Comparison of ENCODE assay signal across 14 cellular contexts in the genomic region with DNA sequence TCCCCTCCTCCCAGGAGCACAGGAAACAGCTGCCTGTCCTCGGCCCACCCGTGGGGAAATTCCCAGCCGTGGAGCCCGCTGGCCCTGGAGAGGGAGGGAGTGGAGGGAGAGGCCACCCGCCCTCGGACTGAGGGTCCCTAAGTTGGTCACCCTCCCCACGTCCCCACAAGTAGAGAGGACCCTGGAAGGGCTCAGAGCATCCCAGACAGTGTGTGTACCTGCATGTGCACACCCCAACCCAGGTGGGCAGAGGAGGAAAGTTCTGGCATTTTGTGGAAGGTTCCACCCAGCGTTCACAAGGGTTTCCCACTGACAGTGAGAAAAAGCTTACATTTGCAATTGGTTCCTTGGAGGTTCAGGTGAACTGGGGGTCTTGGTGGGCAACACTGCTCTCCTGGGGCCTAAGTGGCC. TPM values are rescaled to one million over a fixed set of nuclear protein-coding genes. Genes with fewer than 3 reads are reported as not detected.
DNase-seq lines count a peak whose midpoint lies in the region; ATAC-seq and TF ChIP-seq lines count a peak whose summit lies in the region.
"Had no signal": no experiment of that assay in that cellular context is flagged by ENCODE, and none has a peak within 500 bp of the region (broad histone marks: within the 10 kb centered on the region; RNA-seq: fewer than 3 reads in every experiment).

No MANE protein-coding gene starts in this region.

- H3K4me1 Mint-ChIP-seq in stimulated activated effector memory CD8-positive, alpha-beta T cell treated with anti-CD3 and anti-CD28 coated beads, Interleukin-12 subunit alpha, Interleukin-12 subunit beta, amount 100 ng/mL, for 72 hours, result peaks cover 46% of the 10 kb centered on the region
- peaks cover 2% of the 10 kb centered on the region for H3K4me1 Mint-ChIP-seq in CD14-positive monocyte

- ATAC-seq in heart right ventricle (peak in 2 of 8 donors; percentile 16 to 32), Right ventricle myocardium inferior (no peak), foreskin keratinocyte (no peak)
- ATAC-seq in stimulated activated effector memory CD8-positive, alpha-beta T cell treated with anti-CD3 and anti-CD28 coated beads, Interleukin-12 subunit alpha, Interleukin-12 subunit beta, amount 100 ng/mL, for 72 hours, result no peak
- ATAC-seq: body of pancreas had no signal

- peaks cover 14 to 35% (median 29%) of the 10 kb centered on the region in 3 donors for H3K27me3 Mint-ChIP-seq in CD14-positive monocyte (ENCODE audit: low read depth in 3 of 3)

- no peaks in the 10 kb centered on the region for H3K9me3 Mint-ChIP-seq in stimulated activated effector memory CD8-positive, alpha-beta T cell treated with anti-CD3 and anti-CD28 coated beads, Interleukin-12 subunit alpha, Interleukin-12 subunit beta, amount 100 ng/mL, for 72 hours
- H3K9me3 Mint-ChIP-seq in CD14-positive monocyte, result no peaks in the 10 kb centered on the region

- no peaks in the 10 kb centered on the region for H3K9me3 ChIP-seq in heart right ventricle
- H3K9me3 ChIP-seq: body of pancreas, uterus had no signal

- POLR2A ChIA-PET in RWPE1 (lab: Yijun Ruan, JAX; ENCODE audit: low non-redundant PET), result no interaction called here

- WGBS in heart right ventricle, 2 donors, result 36 to 40% methylated on average over 8 of the region's 8 CpGs

- H3K27ac Mint-ChIP-seq in stimulated activated effector memory CD8-positive, alpha-beta T cell treated with anti-CD3 and anti-CD28 coated beads, Interleukin-12 subunit alpha, Interleukin-12 subunit beta, amount 100 ng/mL, for 72 hours, result peak overlapping the region; percentile 96
- H3K27ac Mint-ChIP-seq in CD14-positive monocyte, result peak overlapping the region in 1 of 7 donors; percentile 75

- H3K27me3 ChIP-seq in heart right ventricle (peaks cover 0 to 18% (median 0%) of the 10 kb centered on the region in 7 donors), foreskin keratinocyte (no peaks in the 10 kb centered on the region)
- H3K27me3 ChIP-seq: body of pancreas, uterus had no signal

- peak overlapping the region; percentile 93 for H3K4me3 Mint-ChIP-seq in stimulated activated effector memory CD8-positive, alpha-beta T cell treated with anti-CD3 and anti-CD28 coated beads, Interleukin-12 subunit alpha, Interleukin-12 subunit beta, amount 100 ng/mL, for 72 hours
- no peak overlapping the region for H3K4me3 Mint-ChIP-seq in CD14-positive monocyte

- DNase-seq in heart right ventricle (no peak), Right ventricle myocardium inferior (ENCODE audit: missing footprints) (no peak), RWPE1 (ENCODE audit: low spot score) (no peak), choroid plexus epithelial cell (ENCODE audit: low read depth) (peak; percentile 22), foreskin melanocyte (no peak), foreskin keratinocyte (no peak), CD14-positive monocyte (ENCODE audit: low spot score) (no peak)
- no peak for DNase-seq in stimulated activated effector memory CD8-positive, alpha-beta T cell treated with anti-CD3 and anti-CD28 coated beads, Interleukin-12 subunit alpha, Interleukin-12 subunit beta, amount 100 ng/mL, for 72 hours (ENCODE audit: low spot score in 2 of 2)
- DNase-seq: body of pancreas, DMS153, NCI-H187, NCI-H524 treated with DMSO at 0.1 percent for 48 hours, uterus had no signal

- intact Hi-C loops in heart right ventricle (cut with DNase I) (no loop called here), Right ventricle myocardium inferior (cut with DNase I) (no loop called here), CD14-positive monocyte (cut with micrococcal nuclease) (no loop called here)

- peaks cover 97% of the 10 kb centered on the region for H3K36me3 Mint-ChIP-seq in stimulated activated effector memory CD8-positive, alpha-beta T cell treated with anti-CD3 and anti-CD28 coated beads, Interleukin-12 subunit alpha, Interleukin-12 subunit beta, amount 100 ng/mL, for 72 hours
- peaks cover 29 to 37% of the 10 kb centered on the region in 2 donors for H3K36me3 Mint-ChIP-seq in CD14-positive monocyte

- H3K27ac ChIP-seq in heart right ventricle, result peak overlapping the region in 6 of 10 donors; percentile 47 to 87 (median 78)
- H3K27ac ChIP-seq in RWPE1, result peak overlapping the region; percentile 75
- no peak overlapping the region for H3K27ac ChIP-seq in foreskin keratinocyte
- H3K27ac ChIP-seq: body of pancreas, uterus had no signal

- TF ChIP-seq CTCF in heart right ventricle (IDR thresholded peaks at IDR 0.05), result no peak
- no peak for TF ChIP-seq CTCF in RWPE1 (conservative IDR thresholded peaks at IDR 0.05; ENCODE audit: low read depth)
- TF ChIP-seq CTCF in choroid plexus epithelial cell (conservative IDR thresholded peaks at IDR 0.05; ENCODE audit: low read depth, low read length), result no peak
- no peak for TF ChIP-seq CTCF in foreskin keratinocyte (conservative IDR thresholded peaks at IDR 0.05)
- TF ChIP-seq CTCF in CD14-positive monocyte (IDR thresholded peaks at IDR 0.05), result no peak

- CTCF ChIA-PET in RWPE1 (lab: Yijun Ruan, JAX), result interaction anchor here (0.5 to 1.4 kb wide), 3 partner anchors 16 to 230 kb away, joined by 3 to 4 read pairs (median 3); no protein-coding TSS in a partner anchor

- H3K4me1 ChIP-seq in heart right ventricle, result peaks cover 2 to 65% (median 37%) of the 10 kb centered on the region in 9 donors
- no peaks in the 10 kb centered on the region for H3K4me1 ChIP-seq in foreskin keratinocyte
- H3K4me1 ChIP-seq: body of pancreas had no signal

- peaks cover 0 to 50% (median 19%) of the 10 kb centered on the region in 9 donors for H3K36me3 ChIP-seq in heart right ventricle
- H3K36me3 ChIP-seq: uterus had no signal

- H3K4me3 ChIP-seq in heart right ventricle (no peak overlapping the region), choroid plexus epithelial cell (ENCODE audit: low read depth, low read length) (no peak overlapping the region)
- H3K4me3 ChIP-seq: body of pancreas, uterus had no signal

RNA-seq across cellular contexts. Expression of gene TNFRSF4, which starts 1.3 kb away (rescaled TPM):
- total RNA-seq in heart right ventricle (10 to 100 TPM in 1 of 10 donors, 1 to 10 TPM in 7, under 1 TPM in 2; 0.52 to 24.8 (median 5.0) TPM), Right ventricle myocardium inferior (1.4 TPM), foreskin keratinocyte (not detected in 2 replicates)
- polyA plus RNA-seq in heart right ventricle (1 to 10 TPM; 3.8 to 9.8 TPM), foreskin keratinocyte (not detected in 2 replicates), CD14-positive monocyte (not detected)

RNA-seq across cellular contexts. Expression of gene TNFRSF18, which starts 8.9 kb away (rescaled TPM):
- 1 to 10 TPM in 1 of 10 donors, under 1 TPM in 2, not detected in 7; 0.28 to 1.7 (median 0.49) TPM for total RNA-seq in heart right ventricle
- under 1 TPM in 1 of 2 donors, not detected in 1; 0.26 TPM for polyA plus RNA-seq in heart right ventricle
- total RNA-seq in Right ventricle myocardium inferior, result not detected
- 0.65 and 0.85 TPM in 2 replicates for total RNA-seq in foreskin keratinocyte
- polyA plus RNA-seq in foreskin keratinocyte, result 0.82 and 1.3 TPM in 2 replicates
- not detected for polyA plus RNA-seq in CD14-positive monocyte
- total RNA-seq: body of pancreas, pulmonary artery endothelial cell had no signal

RNA-seq across cellular contexts. Expression of gene SDF4, which starts 16.5 kb away (rescaled TPM):
- 100 to 1,000 TPM in 9 of 10 donors, 10 to 100 TPM in 1; 95.6 to 174 (median 123) TPM for total RNA-seq in heart right ventricle
- 100 to 1,000 TPM; 107 to 184 TPM for polyA plus RNA-seq in heart right ventricle
- total RNA-seq in Right ventricle myocardium inferior, result 125 TPM
- total RNA-seq in foreskin keratinocyte, result 81.9 and 92.3 TPM in 2 replicates
- polyA plus RNA-seq in foreskin keratinocyte, result 106 and 112 TPM in 2 replicates
- 10 to 100 TPM; 81.7 to 89.0 TPM for polyA plus RNA-seq in CD14-positive monocyte

RNA-seq across cellular contexts. Expression of gene B3GALT6, which starts 16.8 kb away (rescaled TPM):
- total RNA-seq in heart right ventricle, result 10 to 100 TPM in 4 of 10 donors, 1 to 10 TPM in 6; 7.3 to 13.5 (median 9.1) TPM
- polyA plus RNA-seq in heart right ventricle, result 10 to 100 TPM in 1 of 2 donors, 1 to 10 TPM in 1; 7.7 to 16.2 TPM
- total RNA-seq in Right ventricle myocardium inferior, result 8.3 TPM
- 12.2 and 12.7 TPM in 2 replicates for total RNA-seq in foreskin keratinocyte
- 13.1 and 13.6 TPM in 2 replicates for polyA plus RNA-seq in foreskin keratinocyte
- 1 to 10 TPM; 1.9 to 8.8 TPM for polyA plus RNA-seq in CD14-positive monocyte

RNA-seq across cellular contexts. Expression of gene C1QTNF12, which starts 31.3 kb away (rescaled TPM):
- 1 to 10 TPM in 4 of 10 donors, under 1 TPM in 5, not detected in 1; 0.42 to 1.9 (median 0.90) TPM for total RNA-seq in heart right ventricle
- polyA plus RNA-seq in heart right ventricle, result 1 to 10 TPM; 1.6 to 2.3 TPM
- total RNA-seq in Right ventricle myocardium inferior, result 0.57 TPM
- 0.53 and 1.0 TPM in 2 replicates for total RNA-seq in foreskin keratinocyte
- 0.75 and 1.1 TPM in 2 replicates for polyA plus RNA-seq in foreskin keratinocyte
- not detected for polyA plus RNA-seq in CD14-positive monocyte
- total RNA-seq: body of pancreas had no signal
